In genomic region chr13:41311607-41312500, GRCh38 we compare ENCODE assay signal across 8 cellular contexts. TPM values are rescaled to one million over a fixed set of nuclear protein-coding genes. Genes with fewer than 3 reads are reported as not detected.
A peak's percentile ranks its signal among the peaks of the same experiment; 100 is the strongest.
DNase-seq lines count a peak whose midpoint lies in the region; ATAC-seq and TF ChIP-seq lines count a peak whose summit lies in the region.

No MANE protein-coding gene starts in this region.

- CTCF ChIA-PET in activated naive CD4-positive, alpha-beta T cell treated with anti-CD3 and anti-CD28 coated beads, Interleukin-2, amount 10 ng/mL, durations not matched to agents 7 days and 5 days (lab: Charles Lee): interaction anchor here (1.1 kb wide), 1 partner anchor 10 kb away, joined by 3 read pairs; no protein-coding TSS in a partner anchor

- peaks cover 16% of the 10 kb centered on the region for H3K4me1 ChIP-seq in RWPE2 (ENCODE audit: insufficient read depth, poor library complexity, severe bottlenecking)
- peaks cover 14% of the 10 kb centered on the region for H3K4me1 ChIP-seq in osteoblast (ENCODE audit: insufficient read depth, low read length)
- H3K4me1 ChIP-seq in upper lobe of left lung: peaks cover 27 to 42% (median 30%) of the 10 kb centered on the region in 4 donors

- DNase-seq in AG10803 (ENCODE audit: low read depth): peak; percentile 34
- no peak for DNase-seq in RWPE2 (ENCODE audit: low spot score)
- DNase-seq in activated naive CD4-positive, alpha-beta T cell treated with anti-CD3 and anti-CD28 coated beads, Interleukin-2, amount 10 ng/mL, durations not matched to agents 7 days and 5 days: peak; percentile 67
- DNase-seq in glutamatergic neuron: peak; percentile 50
- DNase-seq in osteoblast (ENCODE audit: insufficient read length, low spot score, missing footprints): peak; percentile 77
- DNase-seq in upper lobe of left lung: peak; percentile 50 to 90

- H4K20me1 ChIP-seq in osteoblast (ENCODE audit: insufficient read depth, low read length): peaks cover 22% of the 10 kb centered on the region

- H3K9me3 Mint-ChIP-seq in activated naive CD4-positive, alpha-beta T cell treated with anti-CD3 and anti-CD28 coated beads, Interleukin-2, amount 10 ng/mL, durations not matched to agents 7 days and 5 days: no peaks in the 10 kb centered on the region
- no peaks in the 10 kb centered on the region for H3K9me3 Mint-ChIP-seq in glutamatergic neuron (ENCODE audit: unreplicated experiment)

- no peak for TF ChIP-seq EP300 in upper lobe of left lung (IDR thresholded peaks at IDR 0.05)

- H3K27ac ChIP-seq in RWPE2 (ENCODE audit: poor library complexity, severe bottlenecking) (peak overlapping the region; percentile 73), osteoblast (ENCODE audit: low read depth, low read length) (peak overlapping the region; percentile 90), upper lobe of left lung (peak overlapping the region; percentile 89 to 98 (median 96))

- H2AFZ ChIP-seq in osteoblast (ENCODE audit: low read length): peak overlapping the region; percentile 93

- TF ChIP-seq POLR2A in upper lobe of left lung (IDR thresholded peaks at IDR 0.05): no peak

- H3K27me3 ChIP-seq in RWPE2 (ENCODE audit: insufficient read depth, poor library complexity, severe bottlenecking) (no peaks in the 10 kb centered on the region), osteoblast (ENCODE audit: insufficient read depth, low read length) (no peaks in the 10 kb centered on the region), upper lobe of left lung (no peaks in the 10 kb centered on the region)

- peaks cover 52% of the 10 kb centered on the region for H3K79me2 ChIP-seq in osteoblast (ENCODE audit: insufficient read depth, low read length)

- TF ChIP-seq CTCF in AG10803 (conservative IDR thresholded peaks at IDR 0.05; ENCODE audit: low read length) (no peak), RWPE2 (IDR thresholded peaks at IDR 0.05; ENCODE audit: poor library complexity, severe bottlenecking) (no peak), glutamatergic neuron (IDR thresholded peaks at IDR 0.05; ENCODE audit: partially characterized antibody, unreplicated experiment) (no peak), osteoblast (IDR thresholded peaks at IDR 0.05; ENCODE audit: extremely low read depth, low read depth, low read length) (no peak), upper lobe of left lung (IDR thresholded peaks at IDR 0.05) (no peak)

- peaks cover 47% of the 10 kb centered on the region for H3K4me1 Mint-ChIP-seq in activated naive CD4-positive, alpha-beta T cell treated with anti-CD3 and anti-CD28 coated beads, Interleukin-2, amount 10 ng/mL, durations not matched to agents 7 days and 5 days
- H3K4me1 Mint-ChIP-seq in glutamatergic neuron (ENCODE audit: low read depth, unreplicated experiment): peaks cover 4% of the 10 kb centered on the region

- H3K27ac Mint-ChIP-seq in activated naive CD4-positive, alpha-beta T cell treated with anti-CD3 and anti-CD28 coated beads, Interleukin-2, amount 10 ng/mL, durations not matched to agents 7 days and 5 days: peak overlapping the region; percentile 95
- peak overlapping the region; percentile 77 for H3K27ac Mint-ChIP-seq in glutamatergic neuron (ENCODE audit: unreplicated experiment)

- peaks cover 4% of the 10 kb centered on the region for H3K27me3 Mint-ChIP-seq in activated naive CD4-positive, alpha-beta T cell treated with anti-CD3 and anti-CD28 coated beads, Interleukin-2, amount 10 ng/mL, durations not matched to agents 7 days and 5 days
- peaks cover 5% of the 10 kb centered on the region for H3K27me3 Mint-ChIP-seq in glutamatergic neuron (ENCODE audit: unreplicated experiment)

- peaks cover 4% of the 10 kb centered on the region for H3K36me3 ChIP-seq in RWPE2 (ENCODE audit: low read depth)
- peaks cover 2% of the 10 kb centered on the region for H3K36me3 ChIP-seq in osteoblast (ENCODE audit: insufficient read depth, low read length)
- no peaks in the 10 kb centered on the region for H3K36me3 ChIP-seq in upper lobe of left lung

- peaks cover 5% of the 10 kb centered on the region for H3K36me3 Mint-ChIP-seq in activated naive CD4-positive, alpha-beta T cell treated with anti-CD3 and anti-CD28 coated beads, Interleukin-2, amount 10 ng/mL, durations not matched to agents 7 days and 5 days
- H3K36me3 Mint-ChIP-seq in glutamatergic neuron (ENCODE audit: unreplicated experiment): no peaks in the 10 kb centered on the region

- peak; percentile 49 for ATAC-seq in GM19035 (IDR thresholded peaks at IDR 0.05; ENCODE audit: unreplicated experiment)
- peak; percentile 63 for ATAC-seq in HG03354 (IDR thresholded peaks at IDR 0.05; ENCODE audit: poor library complexity, severe bottlenecking, unreplicated experiment)
- peak; percentile 68 for ATAC-seq in RWPE2 (ENCODE audit: low read depth)
- peak; percentile 82 to 84 for ATAC-seq in upper lobe of left lung (ENCODE audit: low FRiP score in 2 of 2)

- H3K4me2 ChIP-seq in osteoblast (ENCODE audit: insufficient read depth, low read length): peak overlapping the region; percentile 97

- peak overlapping the region; percentile 96 for H3K4me3 Mint-ChIP-seq in activated naive CD4-positive, alpha-beta T cell treated with anti-CD3 and anti-CD28 coated beads, Interleukin-2, amount 10 ng/mL, durations not matched to agents 7 days and 5 days
- H3K4me3 Mint-ChIP-seq in glutamatergic neuron (ENCODE audit: unreplicated experiment): peak overlapping the region; percentile 96

- WGBS in upper lobe of left lung, 2 donors: 0% methylated on average over 30 to 40 of the region's 63 CpGs

- H3K4me3 ChIP-seq in AG10803 (ENCODE audit: low read length) (peak overlapping the region; percentile 88), RWPE2 (ENCODE audit: severe bottlenecking) (peak overlapping the region; percentile 93), osteoblast (ENCODE audit: insufficient read depth, low read length) (peak overlapping the region; percentile 94), upper lobe of left lung (peak overlapping the region; percentile 77 to 99 (median 82))

- H3K9me3 ChIP-seq in RWPE2 (ENCODE audit: severe bottlenecking) (no peaks in the 10 kb centered on the region), osteoblast (ENCODE audit: low read depth, low read length) (no peaks in the 10 kb centered on the region), upper lobe of left lung (no peaks in the 10 kb centered on the region)

RNA-seq across cellular contexts. Expression of gene NAA16, which starts 0.8 kb away (rescaled TPM):
- total RNA-seq in glutamatergic neuron (ENCODE audit: unreplicated experiment) (22.3 TPM), osteoblast (8.3 and 10.6 TPM in 2 replicates), upper lobe of left lung (10 to 100 TPM; 14.3 to 35.6 (median 18.7) TPM)

RNA-seq across cellular contexts. Expression of gene MTRF1, which starts 48.5 kb away (rescaled TPM):
- total RNA-seq in glutamatergic neuron (ENCODE audit: unreplicated experiment) (15.2 TPM), osteoblast (6.9 and 13.0 TPM in 2 replicates), upper lobe of left lung (10 to 100 TPM in 2 of 6 donors, 1 to 10 TPM in 4; 7.8 to 35.6 (median 9.4) TPM)
